24 cellular contexts compared by ENCODE assay signal in the genomic region with DNA sequence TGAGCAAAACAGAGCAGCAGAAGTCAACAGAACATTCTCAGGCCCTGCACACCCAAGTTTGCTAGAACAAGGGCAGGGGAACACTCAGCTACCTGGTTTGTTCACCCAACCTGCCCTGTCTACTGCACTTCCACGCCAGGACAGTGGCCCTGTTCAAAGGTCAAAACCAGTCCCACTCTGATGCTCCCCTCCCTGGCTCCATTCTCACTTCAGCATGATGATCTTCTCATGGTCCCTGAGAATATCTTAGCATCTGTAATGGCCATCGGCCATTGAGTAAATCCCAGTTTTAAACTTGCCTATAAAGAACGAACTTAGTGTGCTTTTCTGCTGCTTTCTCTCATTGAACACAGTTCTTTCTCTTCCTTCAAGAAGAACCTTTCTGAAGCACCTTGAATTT.
"Had no signal": no experiment of that assay in that cellular context is flagged by ENCODE, and none has a peak within 500 bp of the region (broad histone marks: within the 10 kb centered on the region; RNA-seq: fewer than 3 reads in every experiment).

No MANE protein-coding gene starts in this region.

- DNase-seq: activated CD4-positive, alpha-beta memory T cell treated with anti-CD3 and anti-CD28 coated beads, Interleukin-2, amount 10 ng/mL, durations not matched to agents 7 days and 5 days; activated CD4-positive, alpha-beta T cell treated with anti-CD3 and anti-CD28 coated beads for 36 hours; activated CD4-positive, alpha-beta T cell treated with anti-CD3 and anti-CD28 coated beads, Interleukin-2, amount 50 U/mL, for 1 hour; activated gamma-delta T cell; activated naive CD4-positive, alpha-beta T cell treated with anti-CD3 and anti-CD28 coated beads for 36 hours; activated T-cell treated with anti-CD3 and anti-CD28 coated beads for 4 hours; activated T-cell treated with anti-CD3 and anti-CD28 coated beads, Interleukin-2, amount 50 U/mL, for 48 hours; amygdala; brain microvascular endothelial cell; cerebellar nuclear complex; KG1; MG63; NCI-H1105; NCI-H1436 treated with DMSO at 0.1 percent for 48 hours; NCI-H187; NCI-H2081; NCI-H510A treated with DMSO at 0.1 percent for 48 hours; NCI-H69; PC-3; SHP77 treated with DMSO at 0.1 percent for 48 hours; T-helper 17 cell; T1000; WERI-Rb-1 had no signal

- H3K27me3 ChIP-seq: brain microvascular endothelial cell, MG63 had no signal

- H3K4me3 ChIP-seq: MG63 had no signal

- H3K36me3 ChIP-seq: brain microvascular endothelial cell, MG63, WERI-Rb-1 had no signal

- H3K27ac ChIP-seq: brain microvascular endothelial cell, WERI-Rb-1 had no signal

- ATAC-seq: activated CD4-positive, alpha-beta T cell treated with anti-CD3 and anti-CD28 coated beads for 36 hours; activated T-helper 17 cell treated with anti-CD3 and anti-CD28 coated beads, Interleukin-2, amount 50 U/mL, for 72 hours; PC-3; T-helper 17 cell had no signal

- H3K9me3 ChIP-seq: MG63 had no signal
